Comparison of ENCODE assay signal across 8 cellular contexts in the genomic region with DNA sequence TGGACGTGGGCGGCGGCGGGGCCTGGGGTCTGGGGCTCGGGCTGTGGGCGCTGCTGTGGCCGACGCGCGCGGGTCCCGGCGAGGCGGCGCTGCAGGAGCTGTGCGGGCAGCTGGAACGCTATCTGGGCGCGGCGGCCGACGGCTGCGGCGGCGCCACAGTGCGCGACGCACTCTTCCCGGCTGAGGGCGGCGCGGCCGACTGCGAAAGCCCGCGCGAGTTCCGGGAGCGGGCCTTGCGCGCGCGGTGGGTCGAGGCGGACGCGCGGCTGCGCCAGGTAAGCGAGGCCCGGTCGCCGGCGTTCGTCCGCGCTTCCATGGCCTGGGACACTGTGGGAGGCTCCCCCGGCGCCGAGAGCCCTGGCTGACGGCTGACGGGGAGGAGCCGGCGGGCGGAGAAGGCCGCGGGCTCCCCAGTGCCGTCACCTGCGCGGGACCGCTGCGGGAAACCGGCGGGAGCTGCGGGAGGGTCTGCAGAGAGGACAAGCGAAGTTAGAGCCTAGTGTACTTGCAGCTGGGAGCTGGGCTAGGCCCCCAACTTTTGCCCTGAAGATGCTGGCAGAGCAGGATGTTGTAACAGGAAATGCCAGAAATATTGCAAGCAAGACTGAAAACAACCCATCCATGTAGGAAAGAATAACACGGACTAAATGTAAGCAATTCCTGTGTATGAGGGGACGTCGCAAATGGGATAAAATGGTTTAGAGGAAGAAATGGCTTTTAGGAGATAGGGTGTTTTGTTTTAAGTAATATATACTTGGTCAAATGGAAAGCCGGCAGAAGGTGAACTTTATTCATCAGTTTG. TPM values are rescaled to one million over a fixed set of nuclear protein-coding genes. Genes with fewer than 3 reads are reported as not detected.
DNase-seq lines count a peak whose midpoint lies in the region; ATAC-seq and TF ChIP-seq lines count a peak whose summit lies in the region.

No MANE protein-coding gene starts in this region.

- ATAC-seq in GM19043 (IDR thresholded peaks at IDR 0.05; ENCODE audit: low read depth, unreplicated experiment) (peak; percentile 8), HG03442 (IDR thresholded peaks at IDR 0.05; ENCODE audit: unreplicated experiment) (peak; percentile 18)

- peaks cover 22% of the 10 kb centered on the region for H3K4me1 Mint-ChIP-seq in MCF 10A (ENCODE audit: insufficient read depth, unreplicated experiment)

- intact Hi-C loops in MCF 10A (cut with micrococcal nuclease): no loop called here

- POLR2A ChIA-PET in MCF 10A (lab: Yijun Ruan, JAX): interaction anchor here (0.6 to 8.4 kb wide), 21 partner anchors 9 to 473 kb away, joined by 3 to 182 read pairs (median 5); partner anchors contain the start of genes BTBD1, C15orf40, RAMAC and RPS17

- no peaks in the 10 kb centered on the region for H3K27me3 ChIP-seq in BE2C

- DNase-seq in BE2C (peak; percentile 69), SKM-1 (lab: John Stamatoyannopoulos, UW; ENCODE audit: unreplicated experiment) (peak; percentile 30), MCF 10A (ENCODE audit: unreplicated experiment) (peak; percentile 55), inferior parietal cortex (ENCODE audit: extremely low spot score) (peak; percentile 29), ureter (ENCODE audit: low spot score) (no peak)
- peak; percentile 44 for DNase-seq in stimulated activated CD4-positive, alpha-beta T cell treated with anti-CD3 and anti-CD28 coated beads, Interleukin-4, amount 100 ng/mL, for 1 hour

- H3K27me3 Mint-ChIP-seq in MCF 10A (ENCODE audit: insufficient read depth, unreplicated experiment): no peaks in the 10 kb centered on the region

- no peak for TF ChIP-seq CTCF in BE2C (IDR thresholded peaks at IDR 0.05; ENCODE audit: low read depth, low read length)
- TF ChIP-seq CTCF in MCF 10A (IDR thresholded peaks at IDR 0.05; ENCODE audit: unreplicated experiment): no peak

- H3K36me3 ChIP-seq in BE2C: peaks cover 2% of the 10 kb centered on the region; the same call in 1 of the 2 replicates

- CTCF ChIA-PET in MCF 10A (lab: Yijun Ruan, JAX): interaction anchor here (0.6 to 1.7 kb wide), 6 partner anchors 30 to 200 kb away, joined by 3 to 7 read pairs (median 4); no protein-coding TSS in a partner anchor

- H3K4me3 Mint-ChIP-seq in MCF 10A (ENCODE audit: unreplicated experiment): peak overlapping the region; percentile 84

- H3K36me3 Mint-ChIP-seq in MCF 10A (ENCODE audit: insufficient read depth, unreplicated experiment): peaks cover 27% of the 10 kb centered on the region

- H3K4me1 ChIP-seq in BE2C: no peaks in the 10 kb centered on the region

- H3K9me3 Mint-ChIP-seq in MCF 10A (ENCODE audit: unreplicated experiment): no peaks in the 10 kb centered on the region

- H3K27ac Mint-ChIP-seq in MCF 10A (ENCODE audit: low read depth, unreplicated experiment): peak overlapping the region; percentile 84

- BruUV-seq in MCF 10A (replicated peaks; lab: Mats Ljungman, UMichigan): no TSS peak

- H3K9me3 ChIP-seq in BE2C: no peaks in the 10 kb centered on the region

- peak overlapping the region; percentile 91 for H3K4me3 ChIP-seq in BE2C (ENCODE audit: low read depth, low read length)

RNA-seq across cellular contexts. Expression of gene WHAMM, which starts 0.8 kb away (rescaled TPM):
- polyA plus RNA-seq in BE2C (2012; ENCODE audit: insufficient read depth, insufficient read length, low read depth): 2.8 TPM
- 8.2 and 10.1 TPM in 2 replicates for total RNA-seq in MCF 10A (2022)
- total RNA-seq in ureter: 14.4 TPM

RNA-seq across cellular contexts. Expression of gene FSD2, which starts 4.4 kb away (rescaled TPM):
- not detected for polyA plus RNA-seq in BE2C (2012; ENCODE audit: insufficient read depth, insufficient read length, low read depth)
- total RNA-seq in MCF 10A (2022) (not detected in 2 replicates), ureter (not detected)
